In the genomic region with DNA sequence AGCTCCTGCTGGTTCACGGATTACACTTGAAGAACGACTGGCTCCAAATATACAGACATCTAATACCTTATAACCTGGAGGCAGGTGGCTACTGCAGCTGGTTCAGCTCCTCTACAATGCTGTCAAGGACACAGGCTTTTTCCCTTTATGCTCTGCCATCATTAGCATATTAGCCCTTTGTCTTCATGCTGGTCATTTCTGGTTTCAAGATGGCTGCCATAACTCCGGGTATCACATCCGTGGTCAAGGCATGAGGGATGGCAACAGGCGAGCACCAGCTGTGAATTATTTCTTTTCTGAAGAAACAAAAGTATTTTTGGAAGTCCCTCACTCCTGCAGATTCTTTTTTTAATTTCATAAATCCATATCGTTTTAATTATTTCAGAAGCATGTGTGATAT, we compare ENCODE assay signal across 14 cellular contexts.
"Had no signal": no experiment of that assay in that cellular context is flagged by ENCODE, and none has a peak within 500 bp of the region (broad histone marks: within the 10 kb centered on the region; RNA-seq: fewer than 3 reads in every experiment).

No MANE protein-coding gene starts in this region.

- ATAC-seq: left lobe of liver; naive thymus-derived CD4-positive, alpha-beta T cell; stimulated activated memory B cell treated with anti-CD40 and anti-IgM and Interleukin-4, amounts not matched to agents 10 μg/mL and 1 μg/mL and 100 μg/mL, for 72 hours had no signal

- H3K36me3 Mint-ChIP-seq: activated naive CD8-positive, alpha-beta T cell; naive thymus-derived CD4-positive, alpha-beta T cell; stimulated activated memory B cell treated with anti-CD40 and anti-IgM and Interleukin-4, amounts not matched to agents 10 μg/mL and 1 μg/mL and 100 μg/mL, for 72 hours had no signal

- H3K27me3 Mint-ChIP-seq: activated CD4-positive, alpha-beta T cell treated with anti-CD3 and anti-CD28 coated beads, Interleukin-2, amount 10 ng/mL, durations not matched to agents 7 days and 5 days had no signal

- H3K9ac ChIP-seq: parathyroid adenoma had no signal

- H3K79me2 ChIP-seq: parathyroid adenoma had no signal

- H3K27ac ChIP-seq: neutrophil, parathyroid adenoma had no signal

- H3K36me3 ChIP-seq: neutrophil had no signal

- H3K4me1 Mint-ChIP-seq: activated CD4-positive, alpha-beta T cell treated with anti-CD3 and anti-CD28 coated beads, Interleukin-2, amount 10 ng/mL, durations not matched to agents 7 days and 5 days; naive thymus-derived CD4-positive, alpha-beta T cell; stimulated activated memory B cell treated with anti-CD40 and anti-IgM and Interleukin-4, amounts not matched to agents 10 μg/mL and 1 μg/mL and 100 μg/mL, for 72 hours had no signal

- FAIRE-seq: colon, endometrium had no signal

- H3K27ac Mint-ChIP-seq: activated CD4-positive, alpha-beta T cell treated with anti-CD3 and anti-CD28 coated beads, Interleukin-2, amount 10 ng/mL, durations not matched to agents 7 days and 5 days; activated naive CD8-positive, alpha-beta T cell; stimulated activated memory B cell treated with anti-CD40 and anti-IgM and Interleukin-4, amounts not matched to agents 10 μg/mL and 1 μg/mL and 100 μg/mL, for 72 hours had no signal

- H3K9me3 ChIP-seq: neutrophil had no signal

- H3K9me3 Mint-ChIP-seq: activated CD4-positive, alpha-beta T cell treated with anti-CD3 and anti-CD28 coated beads, Interleukin-2, amount 10 ng/mL, durations not matched to agents 7 days and 5 days; stimulated activated memory B cell treated with anti-CD40 and anti-IgM and Interleukin-4, amounts not matched to agents 10 μg/mL and 1 μg/mL and 100 μg/mL, for 72 hours had no signal

- H3K4me1 ChIP-seq: parathyroid adenoma had no signal

- H2AFZ ChIP-seq: parathyroid adenoma had no signal

- H3K27me3 ChIP-seq: neutrophil had no signal

- H3K4me3 Mint-ChIP-seq: activated CD4-positive, alpha-beta T cell treated with anti-CD3 and anti-CD28 coated beads, Interleukin-2, amount 10 ng/mL, durations not matched to agents 7 days and 5 days; activated naive CD8-positive, alpha-beta T cell; naive thymus-derived CD4-positive, alpha-beta T cell; stimulated activated memory B cell treated with anti-CD40 and anti-IgM and Interleukin-4, amounts not matched to agents 10 μg/mL and 1 μg/mL and 100 μg/mL, for 72 hours had no signal

- DNase-seq: activated CD4-positive, alpha-beta T cell treated with anti-CD3 and anti-CD28 coated beads, Interleukin-2, amount 10 ng/mL, durations not matched to agents 7 days and 5 days; activated CD8-positive, alpha-beta memory T cell treated with anti-CD3 and anti-CD28 coated beads, Interleukin-2, amount 50 U/mL, for 48 hours; activated gamma-delta T cell treated with Interleukin-2 at 50 U/mL for 16 hours; amniotic stem cell; islet precursor cell; naive thymus-derived CD4-positive, alpha-beta T cell; T-helper 9 cell had no signal
